1 cellular context compared by ENCODE assay signal in genomic region chr4:5701971-5702370, GRCh38.
TF ChIP-seq lines count a peak whose summit lies in the region.

No MANE protein-coding gene starts in this region.

TF ChIP-seq in H1, 55 proteins besides CTCF, POLR2A, EP300 and RAD21:
- TF ChIP-seq, protein P1, sequence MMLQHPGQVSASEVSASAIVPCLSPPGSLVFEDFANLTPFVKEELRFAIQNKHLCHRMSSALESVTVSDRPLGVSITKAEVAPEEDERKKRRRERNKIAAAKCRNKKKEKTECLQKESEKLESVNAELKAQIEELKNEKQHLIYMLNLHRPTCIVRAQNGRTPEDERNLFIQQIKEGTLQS (IDR thresholded peaks at IDR 0.05; ENCODE audit: insufficient read depth, low read depth, low read length), result no peak
- TF ChIP-seq TAF1 (IDR thresholded peaks at IDR 0.05; ENCODE audit: low read depth, low read length), result no peak
- no peak for TF ChIP-seq SAP30 (IDR thresholded peaks at IDR 0.05; ENCODE audit: insufficient read depth, insufficient replicate concordance, low read length)
- TF ChIP-seq ASH2L (IDR thresholded peaks at IDR 0.05; ENCODE audit: low read length), result no peak
- TF ChIP-seq RFX5 (IDR thresholded peaks at IDR 0.05; ENCODE audit: borderline replicate concordance, low read depth, low read length), result no peak
- TF ChIP-seq NANOG (IDR thresholded peaks at IDR 0.05; ENCODE audit: insufficient read depth, low read depth, low read length, poor library complexity, severe bottlenecking), result no peak
